ENCODE assay signal across 21 cellular contexts in the genomic region with DNA sequence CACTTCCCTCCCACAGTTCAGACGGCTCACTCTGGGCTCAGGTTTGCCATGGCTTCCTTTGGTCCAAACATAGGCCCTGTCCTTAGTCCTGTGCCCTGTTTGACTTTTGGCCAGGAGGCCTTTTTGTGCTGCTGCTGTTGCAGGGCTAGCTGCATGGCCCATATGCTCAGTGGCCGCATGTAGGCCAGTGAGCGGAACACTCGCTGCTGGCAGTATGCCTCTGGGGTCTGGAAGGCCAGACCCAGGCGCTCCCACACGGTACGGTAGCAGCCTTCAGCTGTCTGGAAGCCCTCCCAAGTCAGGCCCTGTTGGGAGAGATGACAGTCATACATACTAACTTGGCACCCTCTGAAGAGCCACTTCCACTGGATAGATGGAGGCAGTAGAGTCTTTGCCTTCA. TPM values are rescaled to one million over a fixed set of nuclear protein-coding genes. Genes with fewer than 3 reads are reported as not detected.
"Had no signal": no experiment of that assay in that cellular context is flagged by ENCODE, and none has a peak within 500 bp of the region (broad histone marks: within the 10 kb centered on the region; RNA-seq: fewer than 3 reads in every experiment).

No MANE protein-coding gene starts in this region.

- H3K9me3 ChIP-seq: ascending aorta, breast epithelium, lower lobe of right lung, tibial artery, uterus had no signal

- DNase-seq: activated CD4-positive, alpha-beta T cell treated with anti-CD3 and anti-CD28 coated beads, Interleukin-2, amount 10 ng/mL, durations not matched to agents 7 days and 5 days; activated CD8-positive, alpha-beta memory T cell treated with anti-CD3 and anti-CD28 coated beads, Interleukin-2, amount 50 U/mL, for 4 hours; activated naive CD4-positive, alpha-beta T cell treated with anti-CD3 and anti-CD28 coated beads, Interleukin-2, amount 10 ng/mL, durations not matched to agents 7 days and 5 days; activated T-cell treated with anti-CD3 and anti-CD28 coated beads, Interleukin-2, amount 50 U/mL, for 4 hours; cerebellar nuclear complex; effector CD4-positive, alpha-beta T cell; foreskin fibroblast; hippocampal formation; left colon; lower lobe of right lung; stimulated activated naive CD4-positive, alpha-beta T cell treated with Interleukin-2 at 50 U/mL for 16 hours; tibial artery; uterus had no signal

- H3K27me3 Mint-ChIP-seq: activated CD4-positive, alpha-beta T cell treated with anti-CD3 and anti-CD28 coated beads, Interleukin-2, amount 10 ng/mL, durations not matched to agents 7 days and 5 days; activated naive CD4-positive, alpha-beta T cell treated with anti-CD3 and anti-CD28 coated beads, Interleukin-2, amount 10 ng/mL, durations not matched to agents 7 days and 5 days; natural killer cell treated with Interleukin-12 subunit alpha and Interleukin-12 subunit beta and Interleukin-15 and Interleukin-18, amount 100 ng/mL, for 72 hours had no signal

- H3K27ac ChIP-seq: breast epithelium had no signal

- H3K4me3 Mint-ChIP-seq: activated CD4-positive, alpha-beta T cell treated with anti-CD3 and anti-CD28 coated beads, Interleukin-2, amount 10 ng/mL, durations not matched to agents 7 days and 5 days; activated naive CD4-positive, alpha-beta T cell treated with anti-CD3 and anti-CD28 coated beads, Interleukin-2, amount 10 ng/mL, durations not matched to agents 7 days and 5 days; activated T-cell treated with anti-CD3 and anti-CD28 coated beads, Interleukin-2, amount 50 U/mL, for 4 hours; mesothelial cell of epicardium; natural killer cell treated with Interleukin-12 subunit alpha and Interleukin-12 subunit beta and Interleukin-15 and Interleukin-18, amount 100 ng/mL, for 72 hours; T-helper 1 cell treated with Interleukin-12 subunit alpha and Interleukin-12 subunit beta and Interleukin-4 antibody, amounts not matched to agents 30 μg/mL and 1 μg/mL, for 36 hours had no signal

- H3K36me3 ChIP-seq: uterus had no signal

- H3K27me3 ChIP-seq: ascending aorta, breast epithelium, tibial artery, uterus had no signal

- H3K27ac Mint-ChIP-seq: activated CD4-positive, alpha-beta T cell treated with anti-CD3 and anti-CD28 coated beads, Interleukin-2, amount 10 ng/mL, durations not matched to agents 7 days and 5 days; activated naive CD4-positive, alpha-beta T cell treated with anti-CD3 and anti-CD28 coated beads, Interleukin-2, amount 10 ng/mL, durations not matched to agents 7 days and 5 days; natural killer cell treated with Interleukin-12 subunit alpha and Interleukin-12 subunit beta and Interleukin-15 and Interleukin-18, amount 100 ng/mL, for 72 hours; T-helper 1 cell treated with Interleukin-12 subunit alpha and Interleukin-12 subunit beta and Interleukin-4 antibody, amounts not matched to agents 30 μg/mL and 1 μg/mL, for 36 hours had no signal

- H3K4me3 ChIP-seq: ascending aorta, breast epithelium, lower lobe of right lung, tibial artery, uterus had no signal

- ATAC-seq: activated CD4-positive, CD25-positive, alpha-beta regulatory T cell treated with anti-CD3 and anti-CD28 coated beads, Interleukin-2, amount 50 U/mL, for 24 hours; activated T-cell treated with anti-CD3 and anti-CD28 coated beads, Interleukin-2, amount 50 U/mL, for 4 hours; left colon; lower lobe of right lung; natural killer cell treated with Interleukin-12 subunit alpha and Interleukin-12 subunit beta and Interleukin-15 and Interleukin-18, amount 100 ng/mL, for 72 hours had no signal

- H3K9me3 Mint-ChIP-seq: activated CD4-positive, alpha-beta T cell treated with anti-CD3 and anti-CD28 coated beads, Interleukin-2, amount 10 ng/mL, durations not matched to agents 7 days and 5 days; activated naive CD4-positive, alpha-beta T cell treated with anti-CD3 and anti-CD28 coated beads, Interleukin-2, amount 10 ng/mL, durations not matched to agents 7 days and 5 days; activated T-cell treated with anti-CD3 and anti-CD28 coated beads, Interleukin-2, amount 50 U/mL, for 4 hours; mesothelial cell of epicardium; natural killer cell treated with Interleukin-12 subunit alpha and Interleukin-12 subunit beta and Interleukin-15 and Interleukin-18, amount 100 ng/mL, for 72 hours; T-helper 1 cell treated with Interleukin-12 subunit alpha and Interleukin-12 subunit beta and Interleukin-4 antibody, amounts not matched to agents 30 μg/mL and 1 μg/mL, for 36 hours had no signal

RNA-seq across cellular contexts. Expression of a gene that starts 16.9 kb away (rescaled TPM):
- total RNA-seq: activated CD4-positive, alpha-beta T cell treated with anti-CD3 and anti-CD28 coated beads, Interleukin-2, amount 10 ng/mL, durations not matched to agents 7 days and 5 days; ascending aorta; breast epithelium; left colon; lower lobe of right lung; mesothelial cell of epicardium; natural killer cell treated with Interleukin-12 subunit alpha and Interleukin-12 subunit beta and Interleukin-15 and Interleukin-18, amount 100 ng/mL, for 72 hours; renal cortical epithelial cell; subcutaneous adipose tissue; uterus had no signal
